24 cellular contexts compared by ENCODE assay signal in genomic region chr3:62027231-62027630, GRCh38.
DNase-seq lines count a peak whose midpoint lies in the region; ATAC-seq and TF ChIP-seq lines count a peak whose summit lies in the region.
"Had no signal": no experiment of that assay in that cellular context is flagged by ENCODE, and none has a peak within 500 bp of the region (broad histone marks: within the 10 kb centered on the region; RNA-seq: fewer than 3 reads in every experiment).

No MANE protein-coding gene starts in this region.

- H4K5ac ChIP-seq in H9 (ENCODE audit: insufficient read length, low read depth, low read length): no peak overlapping the region

- no peak overlapping the region for H3T11ph ChIP-seq in H9 (ENCODE audit: low read length)

- no peak overlapping the region for H4K8ac ChIP-seq in H9 (replicated peaks; ENCODE audit: insufficient read length, low read depth, low read length)

- intact Hi-C loops in ovary (cut with DNase I): loop anchor here in 1 of 4 donors (5.0 kb wide), 1 partner anchor 465 kb away; the partner anchor contains the start of gene PTPRG

- no peak for TF ChIP-seq POLR2A in ovary (IDR thresholded peaks at IDR 0.05)

- WGBS in H9 (ENCODE audit: extremely low coverage, insufficient read length, low lambda C conversion rate): no CpG with 5 or more reads among the region's 4 CpGs
- WGBS in ovary, 3 donors: 94 to 96% (median 94%) methylated on average over 4 of the region's 4 CpGs

- H3K9me3 ChIP-seq in H9 (ENCODE audit: control insufficient read depth, low read depth, low read length): no peaks in the 10 kb centered on the region
- no peaks in the 10 kb centered on the region for H3K9me3 ChIP-seq in iPS-20b (ENCODE audit: insufficient read depth, low read depth, low read length)
- H3K9me3 ChIP-seq in ovary: no peaks in the 10 kb centered on the region
- H3K9me3 ChIP-seq: A549; BE2C; BLaER1 treated with 17β-estradiol and CSF1 and Interleukin-3, amounts not matched to agents 10 nM and 100 nM had no signal

- no peaks in the 10 kb centered on the region; the same call in 1 of the 2 replicates for H3K4me1 ChIP-seq in H9 (ENCODE audit: insufficient read depth, low read length)
- peaks cover 10% of the 10 kb centered on the region; the same call in 1 of the 2 replicates for H3K4me1 ChIP-seq in iPS-20b (ENCODE audit: insufficient read depth, low read length)
- peaks cover 11% of the 10 kb centered on the region for H3K4me1 ChIP-seq in ovary (ENCODE audit: insufficient read depth)
- H3K4me1 ChIP-seq: A549; BE2C; BLaER1 treated with 17β-estradiol and CSF1 and Interleukin-3, amounts not matched to agents 10 nM and 100 nM had no signal

- no peak overlapping the region for H2BK20ac ChIP-seq in H9 (ENCODE audit: low read depth, low read length, poor library complexity, severe bottlenecking)

- H2BK120ac ChIP-seq in H9 (ENCODE audit: low read depth, low read length, poor library complexity, severe bottlenecking): no peak overlapping the region

- H3K14ac ChIP-seq in H9 (ENCODE audit: insufficient read depth, low read length): no peak overlapping the region

- H2BK15ac ChIP-seq in H9 (ENCODE audit: low read depth, low read length): no peak overlapping the region

- H3K36me3 ChIP-seq in iPS-20b (ENCODE audit: insufficient read depth, low read depth, low read length) (no peaks in the 10 kb centered on the region), ovary (no peaks in the 10 kb centered on the region)
- H3K36me3 ChIP-seq: BE2C had no signal

- H3K9ac ChIP-seq in H9 (ENCODE audit: extremely low read depth, insufficient read length, low read length) (no peak overlapping the region), iPS-20b (ENCODE audit: low read depth, low read length) (0 out of 2 replicates have a peak overlapping the region, but pooled peaks have one; percentile 3)
- H3K9ac ChIP-seq: BLaER1 treated with 17β-estradiol and CSF1 and Interleukin-3, amounts not matched to agents 10 nM and 100 nM; GM23248 had no signal

- no peaks in the 10 kb centered on the region for H3K79me2 ChIP-seq in H9 (ENCODE audit: insufficient read depth, low read length)

- no peaks in the 10 kb centered on the region for H3K23me2 ChIP-seq in H9 (ENCODE audit: insufficient read length, low read depth, low read length, poor library complexity, severe bottlenecking)

- H3K36me3 Mint-ChIP-seq in H9 (ENCODE audit: insufficient read depth in 1 of 3, low read depth in 3 of 3) (peaks cover 0 to 3% (median 0%) of the 10 kb centered on the region in 3 experiments; a peak in 1 of 7 replicates), nephron progenitor cell (ENCODE audit: low read depth) (peaks cover 4% of the 10 kb centered on the region)
- H3K36me3 Mint-ChIP-seq: CD14-positive monocyte; CD8-positive, alpha-beta memory T cell had no signal

- H3K4me3 Mint-ChIP-seq in H9: no peak overlapping the region; a peak in 1 of 5 replicates
- no peak overlapping the region for H3K4me3 Mint-ChIP-seq in nephron progenitor cell
- H3K4me3 Mint-ChIP-seq: CD14-positive monocyte; CD4-positive, alpha-beta T cell; CD8-positive, alpha-beta memory T cell had no signal

- no peak overlapping the region for H3K18ac ChIP-seq in H9 (ENCODE audit: insufficient read length, low read depth, low read length)

- no peak for ATAC-seq in GM21737 (IDR thresholded peaks at IDR 0.05; ENCODE audit: unreplicated experiment)
- ATAC-seq: A549, GM12878 had no signal

- no peak overlapping the region for H3K4me3 ChIP-seq in iPS-20b (ENCODE audit: low read length)
- H3K4me3 ChIP-seq in ovary: no peak overlapping the region
- H3K4me3 ChIP-seq: A549; BLaER1 treated with 17β-estradiol and CSF1 and Interleukin-3, amounts not matched to agents 10 nM and 100 nM; GM12878; GM23248 had no signal

- H3K9me3 Mint-ChIP-seq in H9: no peaks in the 10 kb centered on the region
- H3K9me3 Mint-ChIP-seq in nephron progenitor cell: no peaks in the 10 kb centered on the region
- H3K9me3 Mint-ChIP-seq: CD4-positive, alpha-beta T cell had no signal

- H3K4ac ChIP-seq in H9 (ENCODE audit: low read depth, low read length): no peak overlapping the region

- H4K91ac ChIP-seq in H9 (ENCODE audit: insufficient read length, low read depth, low read length): no peak overlapping the region

- H3K23ac ChIP-seq in H9 (ENCODE audit: insufficient read length, low read depth, low read length): no peak overlapping the region

- H2BK5ac ChIP-seq in H9 (ENCODE audit: insufficient read length, low read length): no peak overlapping the region

- no peak overlapping the region for H3K56ac ChIP-seq in H9 (ENCODE audit: insufficient read length, low read depth, low read length)

- no peaks in the 10 kb centered on the region for H3K79me1 ChIP-seq in H9 (ENCODE audit: insufficient read depth, low read depth, low read length, poor library complexity, severe bottlenecking)

- H3K27me3 Mint-ChIP-seq in H9 (ENCODE audit: low read depth) (no peaks in the 10 kb centered on the region), nephron progenitor cell (ENCODE audit: low read depth, poor library complexity) (no peaks in the 10 kb centered on the region)

- H2BK12ac ChIP-seq in H9 (ENCODE audit: insufficient read length, low read depth, low read length): no peak overlapping the region

- no peak overlapping the region for H3K4me2 ChIP-seq in H9 (ENCODE audit: insufficient read depth, insufficient read length, low read length)
- H3K4me2 ChIP-seq: A549; BLaER1 treated with 17β-estradiol and CSF1 and Interleukin-3, amounts not matched to agents 10 nM and 100 nM had no signal

- peak overlapping the region in 2 of 3 experiments; percentile 61 to 78; a peak in 3 of 7 replicates for H3K27ac Mint-ChIP-seq in H9
- peak overlapping the region; percentile 91 for H3K27ac Mint-ChIP-seq in nephron progenitor cell
- H3K27ac Mint-ChIP-seq: CD14-positive monocyte; CD4-positive, alpha-beta T cell; CD8-positive, alpha-beta memory T cell had no signal

- no peak for TF ChIP-seq CTCF in H9 (conservative IDR thresholded peaks at IDR 0.05)
- TF ChIP-seq CTCF in nephron progenitor cell (IDR thresholded peaks at IDR 0.05): no peak
- no peak for TF ChIP-seq CTCF in ovary (IDR thresholded peaks at IDR 0.05)

- DNase-seq in H9 (no peak), astrocyte of the hippocampus (ENCODE audit: low read depth, low spot score) (peak; percentile 30), nephron progenitor cell (peak; percentile 41), RPMI8226 (no peak), ovary (no peak)
- DNase-seq in activated CD4-positive, alpha-beta T cell treated with anti-CD3 and anti-CD28 coated beads, Interleukin-2, amount 50 U/mL, for 48 hours: no peak
- DNase-seq: 8988T; ACHN; AML-193; BE2C; CD4-positive, alpha-beta T cell; CD8-positive, alpha-beta memory T cell; DMS 273 treated with DMSO at 0.1 percent for 48 hours; DMS79; EL; GDM1; GM23248; HCEC 1CT had no signal

- H4K20me1 ChIP-seq in H9 (ENCODE audit: control insufficient read depth, insufficient read depth, insufficient read length): peaks cover 4% of the 10 kb centered on the region
- H4K20me1 ChIP-seq: BLaER1 treated with 17β-estradiol and CSF1 and Interleukin-3, amounts not matched to agents 10 nM and 100 nM had no signal

- H3K27ac ChIP-seq in H9 (ENCODE audit: insufficient read length, low read depth, low read length): no peak overlapping the region
- no peak overlapping the region for H3K27ac ChIP-seq in iPS-20b (ENCODE audit: low read length)
- no peak overlapping the region for H3K27ac ChIP-seq in ovary
- H3K27ac ChIP-seq: A549; BLaER1 treated with 17β-estradiol and CSF1 and Interleukin-3, amounts not matched to agents 10 nM and 100 nM; GM23248 had no signal

- H3K27me3 ChIP-seq in H9 (ENCODE audit: insufficient read depth, low read length) (no peaks in the 10 kb centered on the region), iPS-20b (ENCODE audit: insufficient read depth, low read length) (no peaks in the 10 kb centered on the region), ovary (no peaks in the 10 kb centered on the region)
- H3K27me3 ChIP-seq: BE2C; BLaER1 treated with 17β-estradiol and CSF1 and Interleukin-3, amounts not matched to agents 10 nM and 100 nM had no signal

- no peak overlapping the region for H2AFZ ChIP-seq in H9 (ENCODE audit: low read length)
- H2AFZ ChIP-seq: GM23248 had no signal

- no peak for TF ChIP-seq EP300 in ovary (IDR thresholded peaks at IDR 0.05)

- H2AK5ac ChIP-seq in H9 (ENCODE audit: insufficient read length, low read length): no peak overlapping the region

- H3K4me1 Mint-ChIP-seq in H9 (peaks cover 13 to 25% of the 10 kb centered on the region in 2 experiments), nephron progenitor cell (peaks cover 50% of the 10 kb centered on the region)
- H3K4me1 Mint-ChIP-seq: CD14-positive monocyte; CD8-positive, alpha-beta memory T cell had no signal

Comparison
In these comparisons a context has a peak if more than half of its experiments do, and no peak if none do; other contexts are left out.
1. DNase-seq: peak in astrocyte of the hippocampus (single experiment) and nephron progenitor cell (single experiment); none in H9 (single experiment), activated CD4-positive, alpha-beta T cell treated with anti-CD3 and anti-CD28 coated beads, Interleukin-2, amount 50 U/mL, for 48 hours (0 of 2), RPMI8226 (single experiment) and ovary (0 of 5).